Comparison of ENCODE assay signal across 23 cellular contexts in genomic region chr2:9342659-9343058, GRCh38.
DNase-seq lines count a peak whose midpoint lies in the region; ATAC-seq, FAIRE-seq and TF ChIP-seq lines count a peak whose summit lies in the region.
"Had no signal": no experiment of that assay in that cellular context is flagged by ENCODE, and none has a peak within 500 bp of the region (broad histone marks: within the 10 kb centered on the region; RNA-seq: fewer than 3 reads in every experiment).

No MANE protein-coding gene starts in this region.

- TF ChIP-seq POLR2A in K562 (conservative IDR thresholded peaks at IDR 0.05): no peak

- H3K9ac ChIP-seq in K562 (ENCODE audit: insufficient read depth in 1 of 2, low read depth in 2 of 2, low read length in 2 of 2): no peak overlapping the region
- H3K9ac ChIP-seq: BLaER1 treated with 17β-estradiol and CSF1 and Interleukin-3, amounts not matched to agents 10 nM and 100 nM had no signal

- peaks cover 0 to 2% of the 10 kb centered on the region in 2 experiments; a peak in 1 of 5 replicates for H3K27me3 ChIP-seq in K562 (ENCODE audit: control insufficient read depth in 2 of 2, insufficient read depth in 2 of 2, low read length in 2 of 2)
- H3K27me3 ChIP-seq: BLaER1 treated with 17β-estradiol and CSF1 and Interleukin-3, amounts not matched to agents 10 nM and 100 nM had no signal

- POLR2A ChIA-PET in K562 (lab: Yijun Ruan, JAX): interaction anchor here (1.0 to 1.2 kb wide), 2 partner anchors 19 to 22 kb away, joined by 3 read pairs; no protein-coding TSS in a partner anchor

- H3K4me3 Mint-ChIP-seq in HFFc6 (no peak overlapping the region), neural crest cell (no peak overlapping the region)
- H3K4me3 Mint-ChIP-seq: B cell; CD4-positive, alpha-beta T cell; CD8-positive, alpha-beta T cell had no signal

- no peak overlapping the region for H3K4me2 ChIP-seq in K562 (ENCODE audit: insufficient read depth, low read length)
- H3K4me2 ChIP-seq: BLaER1 treated with 17β-estradiol and CSF1 and Interleukin-3, amounts not matched to agents 10 nM and 100 nM had no signal

- H2AFZ ChIP-seq in K562 (ENCODE audit: low read depth, low read length): no peak overlapping the region

- 25% methylated on average over 8 of the region's 8 CpGs for WGBS in K562 (ENCODE audit: insufficient coverage, low coverage, missing lambda C conversion rate)

- H3K27ac ChIP-seq in K562 (ENCODE audit: extremely low read depth, low read depth, low read length): no peak overlapping the region
- H3K27ac ChIP-seq: BLaER1 treated with 17β-estradiol and CSF1 and Interleukin-3, amounts not matched to agents 10 nM and 100 nM; C4-2B had no signal

- H3K4me1 ChIP-seq in K562 (replicated peaks in 1 of 2; ENCODE audit: control insufficient read depth in 2 of 2, insufficient read depth in 2 of 2, low read length in 2 of 2): peaks cover 0 to 5% of the 10 kb centered on the region in 2 experiments; a peak in 2 of 5 replicates
- H3K4me1 ChIP-seq: Caco-2 had no signal

- H3K9me3 Mint-ChIP-seq in HFFc6: no peaks in the 10 kb centered on the region
- H3K9me3 Mint-ChIP-seq in neural crest cell: no peaks in the 10 kb centered on the region
- H3K9me3 Mint-ChIP-seq: CD4-positive, alpha-beta T cell; CD8-positive, alpha-beta T cell had no signal

- CTCF ChIA-PET in K562 (lab: Yijun Ruan, JAX; ENCODE audit: low intra/inter-chr PET ratio): no interaction called here

- no peak for TF ChIP-seq RAD21 in K562 (CRISPR knock-in tag; conservative IDR thresholded peaks at IDR 0.05 in 1 of 2, IDR thresholded peaks at IDR 0.05 in 1 of 2)

- H3K27ac Mint-ChIP-seq in HFFc6 (peak overlapping the region; percentile 19), neural crest cell (ENCODE audit: unreplicated experiment) (peak overlapping the region; percentile 1)
- H3K27ac Mint-ChIP-seq: B cell; CD4-positive, alpha-beta T cell; CD8-positive, alpha-beta T cell had no signal

- in situ Hi-C loops in K562 (cut with MboI): no loop called here

- no peak for ATAC-seq in K562
- no peak for ATAC-seq in GM21515 (IDR thresholded peaks at IDR 0.05; ENCODE audit: unreplicated experiment)
- ATAC-seq: CD8-positive, alpha-beta T cell had no signal

- DNase-seq in HFFc6: no peak
- DNase-seq in K562 (ENCODE audit: extremely low read depth in 1 of 4, low spot score in 3 of 4): no peak
- DNase-seq in neural crest cell (ENCODE audit: low read depth, low spot score): no peak
- DNase-seq in amniotic stem cell (lab: John Stamatoyannopoulos, UW): no peak
- DNase-seq in NCI-H2107 (lab: John Stamatoyannopoulos, UW): no peak
- DNase-seq in NK-92 (lab: John Stamatoyannopoulos, UW; ENCODE audit: unreplicated experiment): no peak
- DNase-seq: 8988T; AML-193; Caco-2; Calu3; CD4-positive, alpha-beta T cell; CD8-positive, alpha-beta T cell; DMS79 treated with DMSO at 0.1 percent for 48 hours; GF-D8 had no signal

- no peak overlapping the region for H3K4me3 ChIP-seq in K562
- H3K4me3 ChIP-seq: BLaER1 treated with 17β-estradiol and CSF1 and Interleukin-3, amounts not matched to agents 10 nM and 100 nM had no signal

- H3K27me3 Mint-ChIP-seq in HFFc6 (ENCODE audit: insufficient read depth): peaks cover 4% of the 10 kb centered on the region
- no peaks in the 10 kb centered on the region for H3K27me3 Mint-ChIP-seq in neural crest cell (ENCODE audit: low read depth)
- H3K27me3 Mint-ChIP-seq: CD4-positive, alpha-beta T cell had no signal

- no peak for TF ChIP-seq CTCF in HFFc6 (IDR thresholded peaks at IDR 0.05)
- no peak for TF ChIP-seq CTCF in K562 (IDR thresholded peaks at IDR 0.05 in 2 of 3, conservative IDR thresholded peaks at IDR 0.05 in 1 of 3; ENCODE audit: insufficient read depth in 2 of 3, low read depth in 1 of 3, low read length in 3 of 3)
- no peak for TF ChIP-seq CTCF in neural crest cell (conservative IDR thresholded peaks at IDR 0.05)

- no peak for TF ChIP-seq EP300 in K562 (IDR thresholded peaks at IDR 0.05; ENCODE audit: low read length)

- H3K9me1 ChIP-seq in K562 (ENCODE audit: control insufficient read depth, insufficient read depth, low read length): no peaks in the 10 kb centered on the region

- intact Hi-C loops in K562 (cut with micrococcal nuclease): no loop called here

- H4K20me1 ChIP-seq in K562 (replicated peaks; ENCODE audit: control insufficient read depth, insufficient read depth, low read length): no peaks in the 10 kb centered on the region; the same call in 1 of the 2 replicates
- H4K20me1 ChIP-seq: BLaER1 treated with 17β-estradiol and CSF1 and Interleukin-3, amounts not matched to agents 10 nM and 100 nM had no signal

- no TSS peak for BruUV-seq in K562 (replicated peaks; lab: Mats Ljungman, UMichigan)

- H3K9me3 ChIP-seq in K562 (replicated peaks; ENCODE audit: control insufficient read depth, insufficient read depth, low read depth, low read length): no peaks in the 10 kb centered on the region
- H3K9me3 ChIP-seq: Caco-2 had no signal

- no peak for FAIRE-seq in K562 (lab: Jason Lieb, UNC)
- FAIRE-seq: A204.1, D721Med, G401.6, GM12891, GM19239 had no signal

- H3K36me3 ChIP-seq in K562 (ENCODE audit: control insufficient read depth, insufficient read depth, low read length): no peaks in the 10 kb centered on the region; the same call in 2 of the 3 replicates

- peaks cover 8% of the 10 kb centered on the region for H3K4me1 Mint-ChIP-seq in HFFc6 (ENCODE audit: low read depth)
- peaks cover 5% of the 10 kb centered on the region for H3K4me1 Mint-ChIP-seq in neural crest cell
- H3K4me1 Mint-ChIP-seq: B cell had no signal

- no peaks in the 10 kb centered on the region for H3K79me2 ChIP-seq in K562 (ENCODE audit: control insufficient read depth, insufficient read depth, low read length)

- peaks cover 59% of the 10 kb centered on the region for H3K36me3 Mint-ChIP-seq in HFFc6 (ENCODE audit: low read depth)
- H3K36me3 Mint-ChIP-seq in neural crest cell (ENCODE audit: low read depth): peaks cover 39% of the 10 kb centered on the region
- H3K36me3 Mint-ChIP-seq: CD8-positive, alpha-beta T cell had no signal

TF ChIP-seq in K562, 482 proteins besides CTCF, POLR2A, EP300 and RAD21 (continues in another document):
- no peak for TF ChIP-seq MTA1 (IDR thresholded peaks at IDR 0.05; ENCODE audit: borderline replicate concordance)
- TF ChIP-seq, protein P1, sequence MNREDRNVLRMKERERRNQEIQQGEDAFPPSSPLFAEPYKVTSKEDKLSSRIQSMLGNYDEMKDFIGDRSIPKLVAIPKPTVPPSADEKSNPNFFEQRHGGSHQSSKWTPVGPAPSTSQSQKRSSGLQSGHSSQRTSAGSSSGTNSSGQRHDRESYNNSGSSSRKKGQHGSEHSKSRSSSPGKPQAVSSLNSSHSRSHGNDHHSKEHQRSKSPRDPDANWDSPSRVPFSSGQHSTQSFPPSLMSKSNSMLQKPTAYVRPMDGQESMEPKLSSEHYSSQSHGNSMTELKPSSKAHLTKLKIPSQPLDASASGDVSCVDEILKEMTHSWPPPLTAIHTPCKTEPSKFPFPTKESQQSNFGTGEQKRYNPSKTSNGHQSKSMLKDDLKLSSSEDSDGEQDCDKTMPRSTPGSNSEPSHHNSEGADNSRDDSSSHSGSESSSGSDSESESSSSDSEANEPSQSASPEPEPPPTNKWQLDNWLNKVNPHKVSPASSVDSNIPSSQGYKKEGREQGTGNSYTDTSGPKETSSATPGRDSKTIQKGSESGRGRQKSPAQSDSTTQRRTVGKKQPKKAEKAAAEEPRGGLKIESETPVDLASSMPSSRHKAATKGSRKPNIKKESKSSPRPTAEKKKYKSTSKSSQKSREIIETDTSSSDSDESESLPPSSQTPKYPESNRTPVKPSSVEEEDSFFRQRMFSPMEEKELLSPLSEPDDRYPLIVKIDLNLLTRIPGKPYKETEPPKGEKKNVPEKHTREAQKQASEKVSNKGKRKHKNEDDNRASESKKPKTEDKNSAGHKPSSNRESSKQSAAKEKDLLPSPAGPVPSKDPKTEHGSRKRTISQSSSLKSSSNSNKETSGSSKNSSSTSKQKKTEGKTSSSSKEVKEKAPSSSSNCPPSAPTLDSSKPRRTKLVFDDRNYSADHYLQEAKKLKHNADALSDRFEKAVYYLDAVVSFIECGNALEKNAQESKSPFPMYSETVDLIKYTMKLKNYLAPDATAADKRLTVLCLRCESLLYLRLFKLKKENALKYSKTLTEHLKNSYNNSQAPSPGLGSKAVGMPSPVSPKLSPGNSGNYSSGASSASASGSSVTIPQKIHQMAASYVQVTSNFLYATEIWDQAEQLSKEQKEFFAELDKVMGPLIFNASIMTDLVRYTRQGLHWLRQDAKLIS (CRISPR knock-in tag; IDR thresholded peaks at IDR 0.05): no peak
- no peak for TF ChIP-seq TFAM (CRISPR knock-in tag; conservative IDR thresholded peaks at IDR 0.05)
- no peak for TF ChIP-seq U2AF2 (optimal IDR thresholded peaks at IDR 0.05; ENCODE audit: low read depth, low read length)
- TF ChIP-seq ZBTB26 (CRISPR knock-in tag; IDR thresholded peaks at IDR 0.05): no peak
- TF ChIP-seq, protein P2, sequence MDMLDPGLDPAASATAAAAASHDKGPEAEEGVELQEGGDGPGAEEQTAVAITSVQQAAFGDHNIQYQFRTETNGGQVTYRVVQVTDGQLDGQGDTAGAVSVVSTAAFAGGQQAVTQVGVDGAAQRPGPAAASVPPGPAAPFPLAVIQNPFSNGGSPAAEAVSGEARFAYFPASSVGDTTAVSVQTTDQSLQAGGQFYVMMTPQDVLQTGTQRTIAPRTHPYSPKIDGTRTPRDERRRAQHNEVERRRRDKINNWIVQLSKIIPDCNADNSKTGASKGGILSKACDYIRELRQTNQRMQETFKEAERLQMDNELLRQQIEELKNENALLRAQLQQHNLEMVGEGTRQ (CRISPR knock-in tag; IDR thresholded peaks at IDR 0.05): peak; percentile 44
- no peak for TF ChIP-seq PTTG1 (tag; IDR thresholded peaks at IDR 0.05; ENCODE audit: low read depth)
- no peak for TF ChIP-seq ZKSCAN8 (CRISPR knock-in tag; IDR thresholded peaks at IDR 0.05)
- TF ChIP-seq USF1 (CRISPR knock-in tag; IDR thresholded peaks at IDR 0.05): peak; percentile 52; the same call in 1 of the 2 replicates
- no peak for TF ChIP-seq HDGF (IDR thresholded peaks at IDR 0.05)
